Comparison of ENCODE assay signal across 26 cellular contexts in the genomic region with DNA sequence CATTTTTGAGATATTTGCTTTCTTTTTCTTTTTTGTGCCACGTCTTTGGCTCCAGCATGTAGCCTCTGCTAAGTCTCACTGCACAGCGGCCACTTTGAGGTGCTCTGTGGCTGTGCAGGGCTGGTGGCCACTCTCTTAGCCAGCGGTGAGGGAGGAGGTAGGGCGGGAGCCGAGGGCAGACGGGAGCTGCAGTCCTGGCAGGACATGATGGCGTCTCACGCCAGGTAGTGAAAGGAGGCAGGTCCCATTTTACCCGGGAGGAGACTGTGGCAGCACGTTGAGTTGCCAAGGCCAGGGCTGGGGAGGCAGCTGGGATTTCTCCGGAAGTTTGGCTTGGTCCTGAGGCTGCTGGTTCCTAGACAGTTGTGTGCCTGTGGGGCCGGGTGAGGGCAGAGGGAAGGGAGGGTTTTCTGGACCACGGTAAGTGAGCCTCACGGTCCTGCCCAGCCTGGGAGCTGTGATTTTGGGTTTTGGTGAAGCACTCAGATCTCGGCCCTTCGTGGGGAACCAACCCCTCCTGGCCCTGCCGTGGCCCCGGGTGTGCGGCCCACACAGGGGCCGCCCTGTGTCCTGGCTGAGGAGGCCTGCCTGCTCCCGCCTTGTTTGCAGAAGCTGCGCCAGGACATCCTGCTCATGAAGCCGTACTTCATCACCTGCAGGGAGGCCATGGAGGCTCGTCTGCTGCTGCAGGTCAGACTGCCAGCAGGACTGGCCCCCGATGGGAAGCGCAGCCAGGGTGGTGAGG. TPM values are rescaled to one million over a fixed set of nuclear protein-coding genes. Genes with fewer than 3 reads are reported as not detected.
DNase-seq lines count a peak whose midpoint lies in the region; ATAC-seq, FAIRE-seq and TF ChIP-seq lines count a peak whose summit lies in the region.
"Had no signal": no experiment of that assay in that cellular context is flagged by ENCODE, and none has a peak within 500 bp of the region (broad histone marks: within the 10 kb centered on the region; RNA-seq: fewer than 3 reads in every experiment).

No MANE protein-coding gene starts in this region.

- no peak for TF ChIP-seq RAD21 in K562 (CRISPR knock-in tag; conservative IDR thresholded peaks at IDR 0.05 in 1 of 2, IDR thresholded peaks at IDR 0.05 in 1 of 2)

- no peaks in the 10 kb centered on the region for H3K9me1 ChIP-seq in K562 (ENCODE audit: control insufficient read depth, insufficient read depth, low read length)

- no peak for FAIRE-seq in K562 (lab: Jason Lieb, UNC)
- FAIRE-seq: A549, GM12878, GM19239, H1 had no signal

- H3K27ac ChIP-seq in RWPE1: peak overlapping the region; percentile 15; the same call in 1 of the 2 replicates
- no peak overlapping the region for H3K27ac ChIP-seq in K562 (ENCODE audit: extremely low read depth, low read depth, low read length)
- H3K27ac ChIP-seq in neutrophil: peak overlapping the region; percentile 33
- H3K27ac ChIP-seq: A549; BLaER1 treated with 17β-estradiol and CSF1 and Interleukin-3, amounts not matched to agents 10 nM and 100 nM; GM23248 had no signal

- whole genome bisulfite sequencing in K562 (ENCODE audit: insufficient coverage, low coverage, missing lambda C conversion rate): 82% methylated on average over 25 of the region's 26 CpGs

- in situ Hi-C loops in K562 (cut with MboI): no loop called here

- TF ChIP-seq CTCF in RWPE1 (conservative IDR thresholded peaks at IDR 0.05; ENCODE audit: low read depth) (no peak), K562 (IDR thresholded peaks at IDR 0.05 in 2 of 3, conservative IDR thresholded peaks at IDR 0.05 in 1 of 3; ENCODE audit: insufficient read depth in 2 of 3, low read depth in 1 of 3, low read length in 3 of 3) (no peak), neutrophil (IDR thresholded peaks at IDR 0.05) (no peak)

- POLR2A ChIA-PET in RWPE1 (lab: Yijun Ruan, JAX; ENCODE audit: low non-redundant PET): no interaction called here
- POLR2A ChIA-PET in K562 (lab: Yijun Ruan, JAX): interaction anchor here (0.9 to 4.0 kb wide), 2 partner anchors 8 kb away, joined by 3 to 17 read pairs; no protein-coding TSS in a partner anchor

- peak overlapping the region in 1 of 2 experiments; percentile 31; a peak in 1 of 4 replicates for H3K9ac ChIP-seq in K562 (ENCODE audit: insufficient read depth in 1 of 2, low read depth in 2 of 2, low read length in 2 of 2)
- H3K9ac ChIP-seq: GM23248 had no signal

- DNase-seq in H7 (peak; percentile 62), RWPE1 (ENCODE audit: low spot score) (no peak), K562 (ENCODE audit: extremely low read depth in 1 of 4, low spot score in 3 of 4) (no peak), SKM-1 (lab: John Stamatoyannopoulos, UW; ENCODE audit: unreplicated experiment) (no peak), Right ventricle myocardium inferior (ENCODE audit: missing footprints) (no peak), NCI-H146 treated with DMSO at 0.1 percent for 48 hours (lab: John Stamatoyannopoulos, UW; ENCODE audit: unreplicated experiment) (no peak)
- DNase-seq: 8988T; ACHN; AML-193; BE2C; Caco-2; CD4-positive, alpha-beta memory T cell; DMS 273 treated with DMSO at 0.1 percent for 48 hours; DMS79; EL; GDM1; GM23248; H9; HFFc6 had no signal

- TF ChIP-seq POLR2A in K562 (conservative IDR thresholded peaks at IDR 0.05): no peak

- no peak for ATAC-seq in K562
- no peak for ATAC-seq in Right ventricle myocardium inferior
- ATAC-seq: A549, GM12878 had no signal

- 0 out of 2 replicates have a peak, but pooled peaks cover 4% of the 10 kb centered on the region for H4K20me1 ChIP-seq in K562 (replicated peaks; ENCODE audit: control insufficient read depth, insufficient read depth, low read length)

- H3K27me3 ChIP-seq in H7 (ENCODE audit: control insufficient read depth, insufficient read depth, low read length) (no peaks in the 10 kb centered on the region), K562 (ENCODE audit: control insufficient read depth in 2 of 2, insufficient read depth in 2 of 2, low read length in 2 of 2) (no peaks in the 10 kb centered on the region), neutrophil (no peaks in the 10 kb centered on the region)
- H3K27me3 ChIP-seq: BE2C; BLaER1 treated with 17β-estradiol and CSF1 and Interleukin-3, amounts not matched to agents 10 nM and 100 nM had no signal

- CTCF ChIA-PET in RWPE1 (lab: Yijun Ruan, JAX) (interaction anchor here (0.6 kb wide), 2 partner anchors 42 to 78 kb away, joined by 3 read pairs; no protein-coding TSS in a partner anchor), K562 (lab: Yijun Ruan, JAX; ENCODE audit: low intra/inter-chr PET ratio) (no interaction called here)

- H3K36me3 ChIP-seq in H7 (replicated peaks; ENCODE audit: control insufficient read depth, insufficient read depth, low read length): peaks cover 4% of the 10 kb centered on the region
- peaks cover 47% of the 10 kb centered on the region for H3K36me3 ChIP-seq in K562 (ENCODE audit: control insufficient read depth, insufficient read depth, low read length)
- H3K36me3 ChIP-seq in neutrophil: peaks cover 96% of the 10 kb centered on the region

- TF ChIP-seq EP300 in K562 (IDR thresholded peaks at IDR 0.05; ENCODE audit: low read length): no peak

- H3K79me2 ChIP-seq in K562 (ENCODE audit: control insufficient read depth, insufficient read depth, low read length): no peaks in the 10 kb centered on the region

- H3K9me3 ChIP-seq in K562 (replicated peaks; ENCODE audit: control insufficient read depth, insufficient read depth, low read depth, low read length) (no peaks in the 10 kb centered on the region), neutrophil (no peaks in the 10 kb centered on the region)
- H3K9me3 ChIP-seq: A549; BE2C; BLaER1 treated with 17β-estradiol and CSF1 and Interleukin-3, amounts not matched to agents 10 nM and 100 nM; Caco-2 had no signal

- BruUV-seq in K562 (replicated peaks; lab: Mats Ljungman, UMichigan): no TSS peak

- no peak overlapping the region for H3K4me2 ChIP-seq in K562 (ENCODE audit: insufficient read depth, low read length)
- H3K4me2 ChIP-seq: A549; BLaER1 treated with 17β-estradiol and CSF1 and Interleukin-3, amounts not matched to agents 10 nM and 100 nM had no signal

- H3K4me3 ChIP-seq in H7 (ENCODE audit: insufficient read depth, low read depth, low read length) (no peak overlapping the region), K562 (no peak overlapping the region), neutrophil (ENCODE audit: low read depth in 1 of 2, low read length in 1 of 2) (no peak overlapping the region)
- H3K4me3 ChIP-seq: A549; BLaER1 treated with 17β-estradiol and CSF1 and Interleukin-3, amounts not matched to agents 10 nM and 100 nM; GM12878; GM23248 had no signal

- H3K4me1 ChIP-seq in K562 (replicated peaks in 1 of 2; ENCODE audit: control insufficient read depth in 2 of 2, insufficient read depth in 2 of 2, low read length in 2 of 2): peaks cover 0 to 25% of the 10 kb centered on the region in 2 experiments; a peak in 2 of 5 replicates
- peaks cover 37 to 42% of the 10 kb centered on the region in 2 experiments for H3K4me1 ChIP-seq in neutrophil (ENCODE audit: control insufficient read depth in 1 of 2, insufficient read depth in 1 of 2, low read depth in 1 of 2, low read length in 1 of 2)
- H3K4me1 ChIP-seq: A549, Caco-2 had no signal

- no peak overlapping the region for H2AFZ ChIP-seq in K562 (ENCODE audit: low read depth, low read length)
- H2AFZ ChIP-seq: GM23248 had no signal

- intact Hi-C loops in K562 (cut with micrococcal nuclease): no loop called here
- intact Hi-C loops in Right ventricle myocardium inferior (cut with DNase I): no loop called here

RNA-seq across cellular contexts. Expression of a gene that starts 14.4 kb away (rescaled TPM):
- 65.0 and 67.2 TPM in 2 replicates for total RNA-seq in H7 (2014; rRNA removed; shearing (Covaris generic))
- 71.6 and 183 TPM in 2 replicates for total RNA-seq in K562 (2011; cell fraction: chromatin; rRNA removed; ENCODE audit: low replicate concordance)
- 99.4 and 127 TPM in 2 replicates for total RNA-seq in K562 (2011; cell fraction: nucleolus; rRNA removed)
- total RNA-seq in K562 (2011; cell fraction: nucleoplasm; rRNA removed): 79.5 and 80.2 TPM in 2 replicates
- total RNA-seq in K562 (2014; rRNA removed) (147 and 173 TPM in 2 replicates), K562 (2014; rRNA removed; fragmentation: Illumina TruSeq; extraction: Trizol) (29.4 and 33.0 TPM in 2 replicates), K562 (2015; rRNA removed; fragmentation: Illumina TruSeq; extraction: Trizol) (58.6 and 63.2 TPM in 2 replicates), K562 (2021) (71.5 and 80.6 TPM in 2 replicates), Right ventricle myocardium inferior (40.5 TPM)
- polyA plus RNA-seq in K562 (2011; rRNA removed) (74.0 and 87.6 TPM in 2 replicates), K562 (2014; fragmentation: Illumina TruSeq; extraction: Trizol) (42.3 and 88.3 TPM in 2 replicates), K562 (2014; fragmentation: Nextera tagmentation; extraction: Ambion mirVana) (10 to 100 TPM; 39.3 to 60.1 TPM), K562 (2014; rRNA removed) (136 and 173 TPM in 2 replicates)
- 119 and 177 TPM in 2 replicates for polyA plus RNA-seq in K562 (2011; cell fraction: cytosol; rRNA removed)
- polyA plus RNA-seq in K562 (2011; cell fraction: nucleus; rRNA removed): 132 and 207 TPM in 2 replicates
- polyA plus RNA-seq in K562 (2012): 63.5 and 81.5 TPM in 2 replicates
- polyA minus RNA-seq in K562 (2011; rRNA and poly(A)+ RNA removed): 27.9 and 38.8 TPM in 2 replicates
- 32.6 and 34.2 TPM in 2 replicates for polyA minus RNA-seq in K562 (2011; cell fraction: cytosol; rRNA and poly(A)+ RNA removed)
- polyA minus RNA-seq in K562 (2011; cell fraction: nucleus; rRNA and poly(A)+ RNA removed): 29.4 and 31.1 TPM in 2 replicates

RNA-seq across cellular contexts. Expression of a gene that starts 39.8 kb away (rescaled TPM):
- 390 and 607 TPM in 2 replicates for total RNA-seq in H7 (2014; rRNA removed; shearing (Covaris generic))
- 5.7 and 13.6 TPM in 2 replicates for total RNA-seq in K562 (2011; cell fraction: chromatin; rRNA removed; ENCODE audit: low replicate concordance)
- total RNA-seq in K562 (2011; cell fraction: nucleolus; rRNA removed): 8.2 and 8.3 TPM in 2 replicates
- 5.5 and 7.5 TPM in 2 replicates for total RNA-seq in K562 (2011; cell fraction: nucleoplasm; rRNA removed)
- total RNA-seq in K562 (2014; rRNA removed): 12.5 and 15.5 TPM in 2 replicates
- 2.1 and 3.2 TPM in 2 replicates for total RNA-seq in K562 (2014; rRNA removed; fragmentation: Illumina TruSeq; extraction: Trizol)
- total RNA-seq in K562 (2015; rRNA removed; fragmentation: Illumina TruSeq; extraction: Trizol): 6.4 and 8.1 TPM in 2 replicates
- 12.0 and 13.5 TPM in 2 replicates for total RNA-seq in K562 (2021)
- polyA plus RNA-seq in K562 (2011; rRNA removed): 3.2 and 10.4 TPM in 2 replicates
- polyA plus RNA-seq in K562 (2011; cell fraction: cytosol; rRNA removed): 8.5 and 8.8 TPM in 2 replicates
- polyA plus RNA-seq in K562 (2011; cell fraction: nucleus; rRNA removed): 10.4 and 12.3 TPM in 2 replicates
- 7.7 and 19.6 TPM in 2 replicates for polyA plus RNA-seq in K562 (2012)
- polyA plus RNA-seq in K562 (2014; fragmentation: Illumina TruSeq; extraction: Trizol): 5.0 and 10.0 TPM in 2 replicates
- under 1 TPM; 0.18 to 0.53 TPM for polyA plus RNA-seq in K562 (2014; fragmentation: Nextera tagmentation; extraction: Ambion mirVana)
- polyA plus RNA-seq in K562 (2014; rRNA removed): 6.8 and 8.3 TPM in 2 replicates
- 3.5 and 4.5 TPM in 2 replicates for polyA minus RNA-seq in K562 (2011; rRNA and poly(A)+ RNA removed)
- polyA minus RNA-seq in K562 (2011; cell fraction: cytosol; rRNA and poly(A)+ RNA removed): 7.4 and 12.0 TPM in 2 replicates
- 2.4 and 2.6 TPM in 2 replicates for polyA minus RNA-seq in K562 (2011; cell fraction: nucleus; rRNA and poly(A)+ RNA removed)
- total RNA-seq in Right ventricle myocardium inferior: 2.8 TPM
- polyA plus RNA-seq: CD14-positive monocyte; CD4-positive, alpha-beta memory T cell had no signal

RNA-seq across cellular contexts. Expression of a gene that starts 44.3 kb away (rescaled TPM):
- 5.6 and 6.5 TPM in 2 replicates for total RNA-seq in H7 (2014; rRNA removed; shearing (Covaris generic))
- total RNA-seq in K562 (2011; cell fraction: chromatin; rRNA removed; ENCODE audit: low replicate concordance): 70.1 and 162 TPM in 2 replicates
- total RNA-seq in K562 (2011; cell fraction: nucleolus; rRNA removed): 54.5 and 55.7 TPM in 2 replicates
- 90.5 and 111 TPM in 2 replicates for total RNA-seq in K562 (2011; cell fraction: nucleoplasm; rRNA removed)
- total RNA-seq in K562 (2014; rRNA removed) (3.1 and 3.3 TPM in 2 replicates), K562 (2014; rRNA removed; fragmentation: Illumina TruSeq; extraction: Trizol) (0.67 and 0.87 TPM in 2 replicates), K562 (2015; rRNA removed; fragmentation: Illumina TruSeq; extraction: Trizol) (2.0 and 2.1 TPM in 2 replicates), K562 (2021) (3.4 and 3.5 TPM in 2 replicates), Right ventricle myocardium inferior (1.5 TPM)
- polyA plus RNA-seq in K562 (2011; rRNA removed) (3.5 and 4.2 TPM in 2 replicates), K562 (2014; fragmentation: Illumina TruSeq; extraction: Trizol) (1.5 and 2.7 TPM in 2 replicates), K562 (2014; fragmentation: Nextera tagmentation; extraction: Ambion mirVana) (under 1 TPM in 1 of 2 experiments, not detected in 1; 0.14 TPM), K562 (2014; rRNA removed) (4.7 and 5.3 TPM in 2 replicates)
- polyA plus RNA-seq in K562 (2011; cell fraction: cytosol; rRNA removed): 5.6 and 6.1 TPM in 2 replicates
- polyA plus RNA-seq in K562 (2011; cell fraction: nucleus; rRNA removed): 27.9 and 42.6 TPM in 2 replicates
- polyA plus RNA-seq in K562 (2012): 3.6 and 4.6 TPM in 2 replicates
- 6.4 and 10.6 TPM in 2 replicates for polyA minus RNA-seq in K562 (2011; rRNA and poly(A)+ RNA removed)
- 1.6 and 2.7 TPM in 2 replicates for polyA minus RNA-seq in K562 (2011; cell fraction: cytosol; rRNA and poly(A)+ RNA removed)
- polyA minus RNA-seq in K562 (2011; cell fraction: nucleus; rRNA and poly(A)+ RNA removed): 6.1 and 6.7 TPM in 2 replicates

RNA-seq across cellular contexts. Expression of a gene that starts 56.3 kb away (rescaled TPM):
- total RNA-seq in H7 (2014; rRNA removed; shearing (Covaris generic)): 59.7 and 71.4 TPM in 2 replicates
- total RNA-seq in K562 (2011; cell fraction: chromatin; rRNA removed; ENCODE audit: low replicate concordance): 2.7 and 9.4 TPM in 2 replicates
- 4.5 and 5.7 TPM in 2 replicates for total RNA-seq in K562 (2011; cell fraction: nucleolus; rRNA removed)
- 4.5 and 5.2 TPM in 2 replicates for total RNA-seq in K562 (2011; cell fraction: nucleoplasm; rRNA removed)
- 5.8 and 8.3 TPM in 2 replicates for total RNA-seq in K562 (2014; rRNA removed)
- total RNA-seq in K562 (2014; rRNA removed; fragmentation: Illumina TruSeq; extraction: Trizol): 2.8 and 3.2 TPM in 2 replicates
- total RNA-seq in K562 (2015; rRNA removed; fragmentation: Illumina TruSeq; extraction: Trizol): 4.2 and 4.3 TPM in 2 replicates
- total RNA-seq in K562 (2021): 12.9 and 13.0 TPM in 2 replicates
- 6.9 and 8.5 TPM in 2 replicates for polyA plus RNA-seq in K562 (2011; rRNA removed)
- 14.1 and 24.5 TPM in 2 replicates for polyA plus RNA-seq in K562 (2011; cell fraction: cytosol; rRNA removed)
- 6.8 and 9.1 TPM in 2 replicates for polyA plus RNA-seq in K562 (2011; cell fraction: nucleus; rRNA removed)
- polyA plus RNA-seq in K562 (2012): 8.0 and 13.9 TPM in 2 replicates
- polyA plus RNA-seq in K562 (2014; fragmentation: Illumina TruSeq; extraction: Trizol): 10.9 and 12.9 TPM in 2 replicates
- polyA plus RNA-seq in K562 (2014; fragmentation: Nextera tagmentation; extraction: Ambion mirVana): under 1 TPM; 0.55 to 0.90 TPM
- 9.5 and 10.8 TPM in 2 replicates for polyA plus RNA-seq in K562 (2014; rRNA removed)
- polyA minus RNA-seq in K562 (2011; rRNA and poly(A)+ RNA removed): 2.0 and 3.9 TPM in 2 replicates
- polyA minus RNA-seq in K562 (2011; cell fraction: cytosol; rRNA and poly(A)+ RNA removed): 7.9 and 11.8 TPM in 2 replicates
- polyA minus RNA-seq in K562 (2011; cell fraction: nucleus; rRNA and poly(A)+ RNA removed): 1.6 and 3.0 TPM in 2 replicates
- total RNA-seq in Right ventricle myocardium inferior: 6.7 TPM
- polyA plus RNA-seq: CD14-positive monocyte had no signal

Comparison
In these comparisons a context has a peak if more than half of its experiments do, and no peak if none do; other contexts are left out.
1. RNA of a gene that starts 39.8 kb away (total RNA-seq): 390 to 607 TPM in H7; 2.1 to 15.5 TPM in K562 and 2.8 TPM in Right ventricle myocardium inferior (single experiment); every median in the first group is over 10 times any median in the second.